9 cellular contexts compared by ENCODE assay signal in the genomic region with DNA sequence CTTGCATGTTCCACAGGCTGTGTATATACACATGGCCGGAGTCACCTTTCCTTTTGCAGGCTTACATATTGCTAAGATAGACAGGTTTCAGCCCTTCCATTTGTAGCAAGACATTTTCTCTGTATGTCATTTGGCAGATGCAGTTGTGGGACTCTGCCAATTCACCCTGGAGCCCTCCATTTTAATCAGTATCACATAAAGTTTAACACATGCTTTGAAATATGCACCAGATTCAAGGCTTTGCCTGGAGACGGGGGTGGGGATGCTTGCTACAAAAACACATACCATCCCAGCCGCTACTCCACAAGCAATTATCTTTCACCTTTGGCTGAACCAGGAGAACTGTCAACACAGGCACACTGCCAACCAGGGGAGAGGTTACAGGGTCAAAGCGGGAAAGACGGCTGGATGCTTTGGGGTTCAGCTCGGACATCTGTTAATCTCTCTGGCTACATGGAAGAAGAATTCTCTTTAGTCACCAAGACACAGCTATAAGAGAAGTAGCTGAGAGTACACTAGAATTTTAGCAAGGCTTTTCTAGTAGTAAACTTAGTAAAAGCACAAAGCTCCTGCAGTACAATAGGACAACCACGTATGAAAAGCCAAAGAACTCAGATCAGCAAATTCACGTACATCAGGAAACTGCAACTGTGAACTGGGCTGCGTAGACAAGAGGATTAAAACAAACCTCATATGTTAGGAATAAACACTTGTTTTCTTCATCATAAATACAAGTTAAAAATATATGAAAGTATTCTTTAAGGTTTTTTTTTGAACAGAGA.
DNase-seq lines count a peak whose midpoint lies in the region; ATAC-seq and TF ChIP-seq lines count a peak whose summit lies in the region.
"Had no signal": no experiment of that assay in that cellular context is flagged by ENCODE, and none has a peak within 500 bp of the region (broad histone marks: within the 10 kb centered on the region; RNA-seq: fewer than 3 reads in every experiment).

No MANE protein-coding gene starts in this region.

- no peaks in the 10 kb centered on the region for H3K79me1 ChIP-seq in mesendoderm (ENCODE audit: low read length)

- H3K27ac ChIP-seq in mesendoderm (ENCODE audit: low read depth, low read length), result no peak overlapping the region

- H3K56ac ChIP-seq in mesendoderm (ENCODE audit: low read length), result no peak overlapping the region

- WGBS in mesendoderm (ENCODE audit: extremely low coverage, insufficient coverage, low lambda C conversion rate), result no CpG with 5 or more reads among the region's 9 CpGs

- no peak overlapping the region for H2BK15ac ChIP-seq in mesendoderm (replicated peaks; ENCODE audit: low read depth)

- no peak overlapping the region for H4K5ac ChIP-seq in mesendoderm (ENCODE audit: low read length)

- peak; percentile 81 for DNase-seq in AG10803 (ENCODE audit: low read depth)
- DNase-seq in NCI-H1105 treated with DMSO at 0.1 percent for 48 hours (lab: John Stamatoyannopoulos, UW), result peak; percentile 89
- peak; percentile 25 for DNase-seq in cerebellum (ENCODE audit: low spot score)
- DNase-seq in mesendoderm, result peak; percentile 21
- no peak for DNase-seq in superior temporal gyrus (ENCODE audit: extremely low spot score)
- DNase-seq in mesenteric fat pad (ENCODE audit: low spot score), result no peak
- DNase-seq: activated CD8-positive, alpha-beta memory T cell treated with anti-CD3 and anti-CD28 coated beads, Interleukin-2, amount 10 ng/mL, durations not matched to agents 7 days and 5 days had no signal

- no peak overlapping the region for H3K4me2 ChIP-seq in mesendoderm (ENCODE audit: low read length)

- no peaks in the 10 kb centered on the region for H3K36me3 ChIP-seq in mesendoderm (ENCODE audit: control insufficient read depth, insufficient read depth, low read length)

- TF ChIP-seq CTCF in AG10803 (conservative IDR thresholded peaks at IDR 0.05; ENCODE audit: low read length), result no peak

- no peak overlapping the region for H3K18ac ChIP-seq in mesendoderm (ENCODE audit: low read length)

- H3K9ac ChIP-seq in mesendoderm (ENCODE audit: low read length), result no peak overlapping the region

- no peak for ATAC-seq in GM21717 (IDR thresholded peaks at IDR 0.05; ENCODE audit: unreplicated experiment)
- ATAC-seq in HG02642 (IDR thresholded peaks at IDR 0.05; ENCODE audit: poor library complexity, unreplicated experiment), result no peak
- ATAC-seq: activated CD8-positive, alpha-beta memory T cell treated with anti-CD3 and anti-CD28 coated beads, Interleukin-2, amount 10 ng/mL, durations not matched to agents 7 days and 5 days had no signal

- H4K8ac ChIP-seq in mesendoderm (ENCODE audit: low read depth, low read length), result no peak overlapping the region

- no peak overlapping the region for H2BK120ac ChIP-seq in mesendoderm (ENCODE audit: low read depth, low read length)

- H2AK5ac ChIP-seq in mesendoderm (ENCODE audit: low read length), result no peak overlapping the region

- H2BK5ac ChIP-seq in mesendoderm (ENCODE audit: low read length), result no peak overlapping the region

- no peaks in the 10 kb centered on the region for H3K4me1 ChIP-seq in mesendoderm (ENCODE audit: control insufficient read depth, low read depth, low read length)

- no peak overlapping the region for H3K23ac ChIP-seq in mesendoderm (ENCODE audit: low read length)

- H3K79me2 ChIP-seq in mesendoderm (ENCODE audit: control insufficient read depth, insufficient read depth, low read length), result no peaks in the 10 kb centered on the region

- H3K27me3 ChIP-seq in mesendoderm (ENCODE audit: insufficient read depth, low read length, poor library complexity), result no peaks in the 10 kb centered on the region

- no peak overlapping the region for H3K4ac ChIP-seq in mesendoderm (ENCODE audit: low read depth, low read length)

- no peak overlapping the region for H3K4me3 ChIP-seq in AG10803 (ENCODE audit: low read length)
- H3K4me3 ChIP-seq in mesendoderm (ENCODE audit: low read length), result no peak overlapping the region

Comparison
In these comparisons a context has a peak if more than half of its experiments do, and no peak if none do; other contexts are left out.
1. DNase-seq: peak in AG10803 (single experiment), NCI-H1105 treated with DMSO at 0.1 percent for 48 hours (single experiment), cerebellum (single experiment) and mesendoderm (single experiment); none in superior temporal gyrus (single experiment) and mesenteric fat pad (single experiment).